In the genomic region with DNA sequence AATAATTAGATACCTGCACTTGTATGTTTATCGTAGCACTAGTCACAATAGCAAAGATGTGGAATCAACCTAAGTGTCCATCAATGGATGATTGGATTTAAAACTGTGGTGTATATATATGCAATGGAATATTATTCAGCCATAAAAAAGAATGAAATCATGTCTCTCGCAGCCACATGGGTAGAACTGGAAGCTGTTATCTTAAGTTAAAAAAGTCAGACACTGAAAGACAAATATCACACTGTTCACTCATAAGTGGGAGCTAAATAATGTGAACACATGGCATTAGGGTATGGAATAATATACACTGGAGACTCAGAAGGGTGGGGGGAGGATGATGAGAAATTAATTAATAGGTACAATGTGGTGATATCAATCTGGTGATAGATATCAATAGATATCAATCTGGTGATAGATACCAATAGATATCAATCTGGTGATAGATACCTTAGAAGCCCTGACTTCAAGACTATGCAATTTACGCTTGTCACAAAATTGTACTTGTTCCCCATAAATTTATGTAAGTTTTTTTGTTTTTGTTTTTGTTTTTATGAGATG, we compare ENCODE assay signal across 28 cellular contexts.
"Had no signal": no experiment of that assay in that cellular context is flagged by ENCODE, and none has a peak within 500 bp of the region (broad histone marks: within the 10 kb centered on the region; RNA-seq: fewer than 3 reads in every experiment).

No MANE protein-coding gene starts in this region.

- H3K79me2 ChIP-seq: hepatocyte had no signal

- H3K36me3 Mint-ChIP-seq: mesothelial cell of epicardium; naive thymus-derived CD4-positive, alpha-beta T cell; neural progenitor cell; stimulated activated naive B cell treated with anti-CD40 and anti-IgM and Interleukin-4, amounts not matched to agents 10 μg/mL and 1 μg/mL and 100 μg/mL, for 72 hours had no signal

- H3K27ac Mint-ChIP-seq: mesothelial cell of epicardium; naive thymus-derived CD4-positive, alpha-beta T cell; nephron; neural progenitor cell; stimulated activated naive B cell treated with anti-CD40 and anti-IgM and Interleukin-4, amounts not matched to agents 10 μg/mL and 1 μg/mL and 100 μg/mL, for 72 hours; stimulated activated naive CD8-positive, alpha-beta T cell treated with anti-CD3 and anti-CD28 coated beads, Interleukin-15, Interleukin-2, amounts not matched to agents 100 ng/mL and 50 ng/mL, for 24 hours had no signal

- H3K27me3 ChIP-seq: esophagus muscularis mucosa, hepatocyte, left lung, neural progenitor cell, right lobe of liver, tibial nerve, upper lobe of left lung had no signal

- H3K27ac ChIP-seq: coronary artery, esophagus muscularis mucosa, foreskin keratinocyte, gastroesophageal sphincter, heart left ventricle, neural progenitor cell, prostate gland, right lobe of liver, thoracic aorta, tibial nerve had no signal

- H3K36me3 ChIP-seq: esophagus muscularis mucosa, gastroesophageal sphincter, heart left ventricle, left lung, neural progenitor cell, prostate gland, right lobe of liver, thoracic aorta, tibial nerve, upper lobe of left lung had no signal

- DNase-seq: dermis blood vessel endothelial cell; effector memory CD4-positive, alpha-beta T cell; foreskin keratinocyte; heart left ventricle; kidney; left lung; mesenchymal stem cell; naive thymus-derived CD4-positive, alpha-beta T cell; nucleus accumbens; right lobe of liver; small intestine; stimulated activated CD4-positive, alpha-beta T cell treated with anti-CD3 and anti-CD28 coated beads, Interleukin-15, amount 100 ng/mL, for 24 hours; stimulated activated CD4-positive, alpha-beta T cell treated with anti-CD3 and anti-CD28 coated beads, Interleukin-2, amount 100 ng/mL, for 48 hours; stimulated activated naive B cell treated with anti-CD40 and anti-IgM and Interleukin-4, amounts not matched to agents 10 μg/mL and 1 μg/mL and 100 μg/mL, for 72 hours; upper lobe of left lung had no signal

- H2AFZ ChIP-seq: hepatocyte, neural progenitor cell had no signal

- H3K4me2 ChIP-seq: neural progenitor cell had no signal

- H3K4me1 ChIP-seq: esophagus muscularis mucosa, foreskin keratinocyte, gastroesophageal sphincter, prostate gland, right lobe of liver, tibial nerve had no signal

- FAIRE-seq: endothelial cell of umbilical vein, kidney, small intestine, urothelium cell line had no signal

- H3K9me3 Mint-ChIP-seq: nephron, neural progenitor cell had no signal

- H3K9me3 ChIP-seq: esophagus muscularis mucosa, gastroesophageal sphincter, heart left ventricle, left lung, prostate gland, right lobe of liver, thoracic aorta, tibial nerve, upper lobe of left lung had no signal

- H3K9ac ChIP-seq: neural progenitor cell had no signal

- H3K4me3 ChIP-seq: coronary artery, esophagus muscularis mucosa, gastroesophageal sphincter, heart left ventricle, hepatocyte, neural progenitor cell, prostate gland, right lobe of liver, thoracic aorta, tibial nerve, upper lobe of left lung had no signal

- ATAC-seq: foreskin keratinocyte; gastroesophageal sphincter; heart left ventricle; left lung; naive thymus-derived CD4-positive, alpha-beta T cell; right lobe of liver; stimulated activated naive B cell treated with anti-CD40 and anti-IgM and Interleukin-4, amounts not matched to agents 10 μg/mL and 1 μg/mL and 100 μg/mL, for 72 hours had no signal

- H3K4me3 Mint-ChIP-seq: mesothelial cell of epicardium; naive thymus-derived CD4-positive, alpha-beta T cell; nephron; neural progenitor cell; stimulated activated naive B cell treated with anti-CD40 and anti-IgM and Interleukin-4, amounts not matched to agents 10 μg/mL and 1 μg/mL and 100 μg/mL, for 72 hours; stimulated activated naive CD8-positive, alpha-beta T cell treated with anti-CD3 and anti-CD28 coated beads, Interleukin-15, Interleukin-2, amounts not matched to agents 100 ng/mL and 50 ng/mL, for 24 hours had no signal
